9 cellular contexts compared by ENCODE assay signal in the genomic region with DNA sequence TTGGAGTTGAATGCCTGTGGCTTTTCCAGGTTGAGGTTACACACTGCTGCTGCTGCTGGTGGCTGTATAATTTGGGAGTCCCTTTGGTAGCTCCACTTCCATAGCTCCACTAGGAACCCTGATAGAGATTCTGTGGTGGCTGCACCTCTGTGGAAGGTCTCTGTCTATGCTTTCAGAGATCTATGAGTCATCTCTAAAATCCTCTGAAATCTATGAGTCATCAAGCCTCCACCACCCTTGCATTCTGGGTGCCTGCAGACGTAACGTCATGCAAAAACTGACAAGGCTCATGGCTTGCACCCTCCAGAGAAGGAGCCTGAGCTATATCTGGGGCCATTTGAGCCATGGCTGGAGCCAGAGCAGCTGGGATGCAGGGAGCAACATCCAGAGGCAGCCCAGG.
DNase-seq lines count a peak whose midpoint lies in the region; ATAC-seq and TF ChIP-seq lines count a peak whose summit lies in the region.
"Had no signal": no experiment of that assay in that cellular context is flagged by ENCODE, and none has a peak within 500 bp of the region (broad histone marks: within the 10 kb centered on the region; RNA-seq: fewer than 3 reads in every experiment).

No MANE protein-coding gene starts in this region.

- peak; percentile 12 for DNase-seq in GM12865 (ENCODE audit: low read depth)
- DNase-seq in activated B cell treated with CpG ODN at 0.5 μM for 24 hours: no peak
- peak; percentile 36 for DNase-seq in mesenchymal stem cell
- no peak for DNase-seq in DMS 273 treated with DMSO at 0.1 percent for 48 hours (lab: John Stamatoyannopoulos, UW)
- no peak for DNase-seq in left colon
- no peak for DNase-seq in NCI-H2171 treated with DMSO at 0.1 percent for 48 hours (lab: John Stamatoyannopoulos, UW)
- DNase-seq in NCI-H1694 treated with DMSO at 0.1 percent for 48 hours (lab: John Stamatoyannopoulos, UW): no peak
- DNase-seq: left cardiac atrium had no signal

- H4K8ac ChIP-seq in mesenchymal stem cell (ENCODE audit: low read length): no peak overlapping the region

- H2BK12ac ChIP-seq in mesenchymal stem cell (ENCODE audit: low read length in 2 of 2): no peak overlapping the region

- H3K9me3 Mint-ChIP-seq in activated B cell treated with CpG ODN at 0.5 μM for 24 hours: peaks cover 4% of the 10 kb centered on the region

- no peak overlapping the region for H2AK5ac ChIP-seq in mesenchymal stem cell (ENCODE audit: low read length, severe bottlenecking)

- H3K36me3 Mint-ChIP-seq in activated B cell treated with CpG ODN at 0.5 μM for 24 hours (ENCODE audit: low read depth): no peaks in the 10 kb centered on the region

- no peaks in the 10 kb centered on the region for H3K36me3 ChIP-seq in mesenchymal stem cell (ENCODE audit: control insufficient read depth in 1 of 2, insufficient read depth in 2 of 2, low read depth in 1 of 2, low read length in 2 of 2)

- no peak overlapping the region for H2BK5ac ChIP-seq in mesenchymal stem cell (ENCODE audit: low read depth, low read length, poor library complexity, severe bottlenecking)

- no peak overlapping the region for H2AFZ ChIP-seq in mesenchymal stem cell (ENCODE audit: low read depth, low read length)

- H3K4me3 Mint-ChIP-seq in activated B cell treated with CpG ODN at 0.5 μM for 24 hours: no peak overlapping the region

- H3K4me3 ChIP-seq in GM12865 (ENCODE audit: low read depth, low read length) (no peak overlapping the region), mesenchymal stem cell (ENCODE audit: insufficient read depth in 1 of 2, low read depth in 1 of 2, low read length in 2 of 2) (no peak overlapping the region)

- intact Hi-C loops in activated B cell treated with CpG ODN at 0.5 μM for 24 hours (cut with micrococcal nuclease) (no loop called here), left colon (cut with DNase I, micrococcal nuclease) (no loop called here)

- H3K27ac ChIP-seq in mesenchymal stem cell (ENCODE audit: low read length, poor library complexity, severe bottlenecking): no peak overlapping the region

- WGBS in mesenchymal stem cell: 11% methylated on average over 2 of the region's 2 CpGs

- TF ChIP-seq CTCF in GM12865 (IDR thresholded peaks at IDR 0.05; ENCODE audit: insufficient read depth, low read depth, low read length, missing control alignments) (no peak), activated B cell treated with CpG ODN at 0.5 μM for 24 hours (IDR thresholded peaks at IDR 0.05) (no peak)

- H2BK15ac ChIP-seq in mesenchymal stem cell (ENCODE audit: low read depth, poor library complexity, severe bottlenecking): no peak overlapping the region

- no peaks in the 10 kb centered on the region for H3K79me1 ChIP-seq in mesenchymal stem cell (replicated peaks; ENCODE audit: low read length, poor library complexity, severe bottlenecking)

- peaks cover 5% of the 10 kb centered on the region for H3K4me1 ChIP-seq in mesenchymal stem cell (ENCODE audit: control insufficient read depth, insufficient read depth, low read depth, low read length)

- no peaks in the 10 kb centered on the region for H3K27me3 Mint-ChIP-seq in activated B cell treated with CpG ODN at 0.5 μM for 24 hours

- no peak overlapping the region for H3K4ac ChIP-seq in mesenchymal stem cell (ENCODE audit: low read depth in 1 of 2, low read length in 2 of 2)

- H3K14ac ChIP-seq in mesenchymal stem cell (ENCODE audit: low read length in 2 of 2): no peak overlapping the region

- peak overlapping the region in 1 of 2 experiments; percentile 42 for H3K18ac ChIP-seq in mesenchymal stem cell (ENCODE audit: low read depth in 1 of 2, low read length in 2 of 2)

- CTCF ChIA-PET in activated B cell treated with CpG ODN at 0.5 μM for 24 hours (lab: Charles Lee): no interaction called here

- H3K9ac ChIP-seq in mesenchymal stem cell (ENCODE audit: low read length): no peak overlapping the region

- no peak overlapping the region for H4K91ac ChIP-seq in mesenchymal stem cell (ENCODE audit: low read length)

- H3K9me3 ChIP-seq in mesenchymal stem cell (ENCODE audit: control insufficient read depth, low read length): peaks cover 4% of the 10 kb centered on the region

- H2BK120ac ChIP-seq in mesenchymal stem cell (ENCODE audit: low read depth, low read length): no peak overlapping the region

- H3K23ac ChIP-seq in mesenchymal stem cell (ENCODE audit: low read length in 2 of 2): no peak overlapping the region

- POLR2A ChIA-PET in activated B cell treated with CpG ODN at 0.5 μM for 24 hours (lab: Charles Lee): no interaction called here

- H3K4me2 ChIP-seq in mesenchymal stem cell (ENCODE audit: low read length, poor library complexity, severe bottlenecking): no peak overlapping the region

- H3K4me1 Mint-ChIP-seq in activated B cell treated with CpG ODN at 0.5 μM for 24 hours: peaks cover 11% of the 10 kb centered on the region

- ATAC-seq in HG02610 (IDR thresholded peaks at IDR 0.05; ENCODE audit: unreplicated experiment) (peak; percentile 80), activated B cell treated with CpG ODN at 0.5 μM for 24 hours (ENCODE audit: low read depth) (peak; percentile 49), left colon (no peak)

- no peak overlapping the region for H3K27ac Mint-ChIP-seq in activated B cell treated with CpG ODN at 0.5 μM for 24 hours

- H3K27me3 ChIP-seq in mesenchymal stem cell (ENCODE audit: control insufficient read depth in 1 of 2, insufficient read depth in 1 of 2, low read length in 2 of 2): no peaks in the 10 kb centered on the region

Comparison
In these comparisons a context has a peak if more than half of its experiments do, and no peak if none do; other contexts are left out.
1. DNase-seq: peak in GM12865 (single experiment) and mesenchymal stem cell (single experiment); none in activated B cell treated with CpG ODN at 0.5 μM for 24 hours (single experiment), DMS 273 treated with DMSO at 0.1 percent for 48 hours (single experiment), left colon (0 of 2), NCI-H2171 treated with DMSO at 0.1 percent for 48 hours (single experiment) and NCI-H1694 treated with DMSO at 0.1 percent for 48 hours (single experiment).